8 cellular contexts compared by ENCODE assay signal in the genomic region with DNA sequence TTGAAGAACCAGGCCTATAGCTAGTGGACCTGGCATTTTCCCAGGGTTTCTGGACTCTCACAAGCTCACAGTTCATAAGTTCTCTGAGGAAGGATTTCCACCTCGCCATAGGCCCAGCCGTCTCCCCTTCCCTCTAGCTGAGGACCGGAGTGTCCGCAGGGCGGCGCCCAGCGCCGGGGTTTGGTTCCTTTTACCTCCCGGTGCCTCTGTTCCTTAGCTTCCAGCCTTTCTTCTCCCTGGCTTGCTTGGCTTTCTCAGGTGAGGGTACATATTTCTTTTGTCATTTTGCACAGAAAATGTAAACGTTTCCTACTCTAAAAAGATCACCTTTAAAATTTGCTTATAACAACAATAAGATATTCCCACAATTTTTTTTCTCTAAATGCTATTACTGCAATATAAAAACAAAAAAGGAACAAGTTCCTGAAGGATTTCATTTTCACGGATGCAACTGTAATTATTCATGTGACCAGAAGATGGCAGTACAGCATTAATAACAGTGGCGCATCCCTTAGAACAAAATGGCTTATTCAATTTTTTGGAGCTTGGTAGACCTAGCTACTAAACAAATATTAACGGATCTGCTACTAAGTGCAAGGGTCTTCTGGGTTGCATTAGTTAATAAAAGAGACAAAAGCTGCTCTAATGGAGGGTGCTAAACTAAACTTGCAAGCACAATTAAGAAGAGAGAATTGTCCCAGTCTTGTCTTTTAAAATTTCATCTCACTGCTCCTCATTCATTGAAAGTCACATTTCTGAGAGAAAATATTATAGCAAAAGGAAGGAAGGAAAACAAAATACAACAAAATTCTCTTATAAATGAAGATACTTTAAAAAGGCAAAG.
A peak's percentile ranks its signal among the peaks of the same experiment; 100 is the strongest.
DNase-seq lines count a peak whose midpoint lies in the region; ATAC-seq and TF ChIP-seq lines count a peak whose summit lies in the region.

No MANE protein-coding gene starts in this region.

- no peaks in the 10 kb centered on the region for H3K27me3 ChIP-seq in ascending aorta

- peak; percentile 10 for DNase-seq in activated naive CD4-positive, alpha-beta T cell treated with anti-CD3 and anti-CD28 coated beads for 36 hours
- DNase-seq in activated naive CD4-positive, alpha-beta T cell treated with anti-CD3 and anti-CD28 coated beads, Interleukin-2, amount 10 ng/mL, durations not matched to agents 7 days and 5 days, result no peak
- DNase-seq in NCI-H2196 treated with DMSO at 0.1 percent for 48 hours (lab: John Stamatoyannopoulos, UW; ENCODE audit: unreplicated experiment) (peak; percentile 51), ascending aorta (ENCODE audit: low spot score in 2 of 2) (no peak), iPS-NIHi11 (ENCODE audit: low spot score) (peak; percentile 77), smooth muscle cell of the brain vasculature (ENCODE audit: low read depth, low spot score) (peak; percentile 28), KG1 (lab: John Stamatoyannopoulos, UW) (no peak)

- H3K36me3 ChIP-seq in ascending aorta, result no peaks in the 10 kb centered on the region

- no peak overlapping the region for H3K27ac Mint-ChIP-seq in activated naive CD4-positive, alpha-beta T cell treated with anti-CD3 and anti-CD28 coated beads for 36 hours
- H3K27ac Mint-ChIP-seq in activated naive CD4-positive, alpha-beta T cell treated with anti-CD3 and anti-CD28 coated beads, Interleukin-2, amount 10 ng/mL, durations not matched to agents 7 days and 5 days, result no peak overlapping the region

- H3K4me1 ChIP-seq in ascending aorta, result no peaks in the 10 kb centered on the region

- H3K27me3 Mint-ChIP-seq in activated naive CD4-positive, alpha-beta T cell treated with anti-CD3 and anti-CD28 coated beads for 36 hours (ENCODE audit: low read depth), result no peaks in the 10 kb centered on the region
- no peaks in the 10 kb centered on the region for H3K27me3 Mint-ChIP-seq in activated naive CD4-positive, alpha-beta T cell treated with anti-CD3 and anti-CD28 coated beads, Interleukin-2, amount 10 ng/mL, durations not matched to agents 7 days and 5 days

- H3K9me3 Mint-ChIP-seq in activated naive CD4-positive, alpha-beta T cell treated with anti-CD3 and anti-CD28 coated beads for 36 hours, result no peaks in the 10 kb centered on the region
- no peaks in the 10 kb centered on the region for H3K9me3 Mint-ChIP-seq in activated naive CD4-positive, alpha-beta T cell treated with anti-CD3 and anti-CD28 coated beads, Interleukin-2, amount 10 ng/mL, durations not matched to agents 7 days and 5 days

- no peak overlapping the region for H3K27ac ChIP-seq in ascending aorta

- no peak overlapping the region for H3K4me3 Mint-ChIP-seq in activated naive CD4-positive, alpha-beta T cell treated with anti-CD3 and anti-CD28 coated beads for 36 hours
- H3K4me3 Mint-ChIP-seq in activated naive CD4-positive, alpha-beta T cell treated with anti-CD3 and anti-CD28 coated beads, Interleukin-2, amount 10 ng/mL, durations not matched to agents 7 days and 5 days, result no peak overlapping the region

- no peaks in the 10 kb centered on the region for H3K9me3 ChIP-seq in ascending aorta

- no peak overlapping the region for H3K4me3 ChIP-seq in ascending aorta

- H3K4me1 Mint-ChIP-seq in activated naive CD4-positive, alpha-beta T cell treated with anti-CD3 and anti-CD28 coated beads for 36 hours (ENCODE audit: low read depth), result peaks cover 11% of the 10 kb centered on the region
- H3K4me1 Mint-ChIP-seq in activated naive CD4-positive, alpha-beta T cell treated with anti-CD3 and anti-CD28 coated beads, Interleukin-2, amount 10 ng/mL, durations not matched to agents 7 days and 5 days, result peaks cover 11% of the 10 kb centered on the region

- intact Hi-C loops in activated naive CD4-positive, alpha-beta T cell treated with anti-CD3 and anti-CD28 coated beads for 36 hours (cut with micrococcal nuclease), result loop anchor here (1.0 to 5.0 kb wide), 11 partner anchors 64 to 1539 kb away; a partner anchor contains a TSS
- intact Hi-C loops in ascending aorta (cut with DNase I), result loop anchor here (2.0 to 5.0 kb wide), 4 partner anchors 63 to 952 kb away; no protein-coding TSS in a partner anchor

- H3K36me3 Mint-ChIP-seq in activated naive CD4-positive, alpha-beta T cell treated with anti-CD3 and anti-CD28 coated beads for 36 hours (ENCODE audit: low read depth), result no peaks in the 10 kb centered on the region
- no peaks in the 10 kb centered on the region for H3K36me3 Mint-ChIP-seq in activated naive CD4-positive, alpha-beta T cell treated with anti-CD3 and anti-CD28 coated beads, Interleukin-2, amount 10 ng/mL, durations not matched to agents 7 days and 5 days

- CTCF ChIA-PET in activated naive CD4-positive, alpha-beta T cell treated with anti-CD3 and anti-CD28 coated beads for 36 hours (lab: Charles Lee), result interaction anchor here (0.6 to 3.9 kb wide), 49 partner anchors 10 to 1573 kb away, joined by 3 to 28 read pairs (median 4); no protein-coding TSS in a partner anchor
- CTCF ChIA-PET in activated naive CD4-positive, alpha-beta T cell treated with anti-CD3 and anti-CD28 coated beads, Interleukin-2, amount 10 ng/mL, durations not matched to agents 7 days and 5 days (lab: Charles Lee), result interaction anchor here (0.6 to 5.2 kb wide), 24 partner anchors 10 to 1075 kb away, joined by 3 to 16 read pairs (median 4); no protein-coding TSS in a partner anchor

- peak; percentile 60 to 84 (median 79) for TF ChIP-seq CTCF in ascending aorta (IDR thresholded peaks at IDR 0.05)

- ATAC-seq in HG02642 (IDR thresholded peaks at IDR 0.05; ENCODE audit: poor library complexity, unreplicated experiment), result peak; percentile 54

Comparison
In these comparisons a context has a peak if more than half of its experiments do, and no peak if none do; other contexts are left out.
1. DNase-seq: peak in activated naive CD4-positive, alpha-beta T cell treated with anti-CD3 and anti-CD28 coated beads for 36 hours (single experiment), NCI-H2196 treated with DMSO at 0.1 percent for 48 hours (single experiment), iPS-NIHi11 (single experiment) and smooth muscle cell of the brain vasculature (single experiment); none in activated naive CD4-positive, alpha-beta T cell treated with anti-CD3 and anti-CD28 coated beads, Interleukin-2, amount 10 ng/mL, durations not matched to agents 7 days and 5 days (single experiment), ascending aorta (0 of 2) and KG1 (single experiment).